In the genomic region with DNA sequence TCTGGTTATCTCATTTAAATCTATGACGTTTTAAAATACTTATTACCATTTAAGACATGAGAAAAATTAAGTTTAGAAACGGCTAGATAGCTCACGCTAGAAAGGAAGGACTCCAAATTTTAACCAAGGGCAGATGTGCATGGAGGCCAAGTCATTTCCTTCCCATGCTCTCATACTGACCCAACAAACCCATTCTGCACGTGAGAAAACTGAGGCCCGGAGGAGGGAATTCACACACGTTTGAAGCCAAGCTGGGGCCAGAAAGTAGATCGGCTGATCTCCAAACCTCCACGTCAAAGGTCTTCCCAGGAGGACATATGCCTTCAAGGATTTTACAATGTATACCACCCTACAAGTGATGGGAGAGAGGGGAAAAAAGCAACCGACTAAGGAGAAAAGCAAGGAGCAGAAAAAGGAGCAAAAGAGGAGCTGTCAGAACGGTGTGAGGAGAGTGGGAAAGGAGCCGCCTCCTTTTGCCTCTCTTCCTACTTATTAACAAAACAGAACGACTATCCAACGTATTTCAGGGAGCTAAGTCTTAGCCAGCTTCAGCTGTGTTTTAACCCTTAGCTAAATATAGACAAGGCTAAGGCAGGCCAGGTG, we compare ENCODE assay signal across 8 cellular contexts. TPM values are rescaled to one million over a fixed set of nuclear protein-coding genes. Genes with fewer than 3 reads are reported as not detected.
DNase-seq lines count a peak whose midpoint lies in the region; ATAC-seq and TF ChIP-seq lines count a peak whose summit lies in the region.

No MANE protein-coding gene starts in this region.

- H3K9ac ChIP-seq in Loucy (ENCODE audit: low read depth, low read length, poor library complexity, severe bottlenecking) (peak overlapping the region; percentile 80), duodenal mucosa (ENCODE audit: low read depth in 1 of 2, low read length in 2 of 2) (peak overlapping the region; percentile 79 to 81)

- peak overlapping the region; percentile 81 for H3K4me3 ChIP-seq in Loucy (ENCODE audit: low read length, poor library complexity, severe bottlenecking)
- H3K4me3 ChIP-seq in duodenal mucosa (ENCODE audit: low read depth in 1 of 2, low read length in 2 of 2): peak overlapping the region; percentile 88 to 93
- peak overlapping the region; percentile 80 to 83 for H3K4me3 ChIP-seq in muscle layer of duodenum (ENCODE audit: low read depth in 1 of 2, low read length in 2 of 2)

- peaks cover 32% of the 10 kb centered on the region for H4K20me1 ChIP-seq in Loucy (ENCODE audit: insufficient read depth, low read length, poor library complexity, severe bottlenecking)

- H3K79me2 ChIP-seq in Loucy (ENCODE audit: insufficient read depth, low read length): peaks cover 35% of the 10 kb centered on the region

- no peaks in the 10 kb centered on the region for H3K9me2 ChIP-seq in Loucy (replicated peaks; ENCODE audit: low read depth, low read length)

- H3K27me3 ChIP-seq in Loucy (ENCODE audit: insufficient read depth, low read length, poor library complexity, severe bottlenecking) (no peaks in the 10 kb centered on the region), duodenal mucosa (ENCODE audit: control insufficient read depth in 1 of 2, insufficient read depth in 2 of 2, low read length in 2 of 2) (no peaks in the 10 kb centered on the region), muscle layer of duodenum (ENCODE audit: low read depth, low read length) (no peaks in the 10 kb centered on the region)

- ATAC-seq in GM21390 (IDR thresholded peaks at IDR 0.05; ENCODE audit: unreplicated experiment): no peak
- no peak for ATAC-seq in HG03442 (IDR thresholded peaks at IDR 0.05; ENCODE audit: unreplicated experiment)

- peak overlapping the region; percentile 86 for H3K27ac ChIP-seq in C4-2B
- peak overlapping the region; percentile 87 for H3K27ac ChIP-seq in duodenal mucosa (ENCODE audit: low read depth, low read length)
- peak overlapping the region; percentile 94 for H3K27ac ChIP-seq in muscle layer of duodenum (ENCODE audit: low read length)

- peak overlapping the region; percentile 98 for H2AFZ ChIP-seq in Loucy (ENCODE audit: low read length)

- H3K9me3 ChIP-seq in Loucy (ENCODE audit: insufficient read depth, low read depth, low read length) (no peaks in the 10 kb centered on the region), duodenal mucosa (ENCODE audit: control insufficient read depth in 1 of 2, low read length in 2 of 2) (no peaks in the 10 kb centered on the region), muscle layer of duodenum (ENCODE audit: control insufficient read depth in 1 of 2, low read length in 2 of 2) (no peaks in the 10 kb centered on the region)

- H3K36me3 ChIP-seq in Loucy (ENCODE audit: insufficient read depth, low read length): peaks cover 6% of the 10 kb centered on the region; the same call in 1 of the 2 replicates
- peaks cover 3 to 12% of the 10 kb centered on the region in 2 donors for H3K36me3 ChIP-seq in duodenal mucosa (ENCODE audit: control insufficient read depth in 1 of 2, insufficient read depth in 2 of 2, low read length in 2 of 2)
- H3K36me3 ChIP-seq in muscle layer of duodenum (ENCODE audit: control insufficient read depth in 1 of 2, insufficient read depth in 2 of 2, low read length in 2 of 2): peaks cover 10 to 17% of the 10 kb centered on the region in 2 donors

- peaks cover 27% of the 10 kb centered on the region for H3K4me1 ChIP-seq in Loucy (ENCODE audit: insufficient read depth, low read length, poor library complexity, severe bottlenecking)
- peaks cover 6 to 15% of the 10 kb centered on the region in 2 donors for H3K4me1 ChIP-seq in duodenal mucosa (ENCODE audit: control insufficient read depth in 1 of 2, insufficient read depth in 2 of 2, low read length in 2 of 2)
- peaks cover 0 to 7% of the 10 kb centered on the region in 2 donors for H3K4me1 ChIP-seq in muscle layer of duodenum (ENCODE audit: control insufficient read depth in 1 of 2, insufficient read depth in 2 of 2, low read length in 2 of 2)

- H3K4me2 ChIP-seq in Loucy (ENCODE audit: low read depth, low read length, poor library complexity, severe bottlenecking): peak overlapping the region; percentile 84

- no peak for DNase-seq in H4 (ENCODE audit: low spot score)
- no peak for DNase-seq in glomerular visceral epithelial cell (ENCODE audit: extremely low spot score)

- no peaks in the 10 kb centered on the region for H3F3A ChIP-seq in Loucy (ENCODE audit: low read depth)

- TF ChIP-seq CTCF in C4-2B (conservative IDR thresholded peaks at IDR 0.05): no peak
- TF ChIP-seq CTCF in Loucy (conservative IDR thresholded peaks at IDR 0.05; ENCODE audit: low read length): no peak

RNA-seq across cellular contexts. Expression of gene SIRT1, which starts 0.6 kb away (rescaled TPM):
- 10.8 and 14.0 TPM in 2 replicates for total RNA-seq in H4 (2014; rRNA removed; shearing (Covaris generic))

RNA-seq across cellular contexts. Expression of gene DNAJC12, which starts 45.8 kb away (rescaled TPM):
- 18.2 and 20.0 TPM in 2 replicates for total RNA-seq in H4 (2014; rRNA removed; shearing (Covaris generic))
